1 cellular context compared by ENCODE assay signal in genomic region chr3:141661229-141662196, GRCh38.
TF ChIP-seq lines count a peak whose summit lies in the region.

No MANE protein-coding gene starts in this region.

TF ChIP-seq in IMR-90, 13 proteins besides CTCF, POLR2A, EP300 and RAD21 (continued from another document):
- TF ChIP-seq MAZ (IDR thresholded peaks at IDR 0.05; ENCODE audit: borderline replicate concordance, low read depth, low read length), result no peak
- no peak for TF ChIP-seq MAFK (IDR thresholded peaks at IDR 0.05; ENCODE audit: low read depth, low read length)
- TF ChIP-seq RCOR1 (IDR thresholded peaks at IDR 0.05; ENCODE audit: insufficient replicate concordance, low read length), result no peak
- no peak for TF ChIP-seq NFE2L2 (IDR thresholded peaks at IDR 0.05; ENCODE audit: low read depth, low read length)
